1 cellular context compared by ENCODE assay signal in the genomic region with DNA sequence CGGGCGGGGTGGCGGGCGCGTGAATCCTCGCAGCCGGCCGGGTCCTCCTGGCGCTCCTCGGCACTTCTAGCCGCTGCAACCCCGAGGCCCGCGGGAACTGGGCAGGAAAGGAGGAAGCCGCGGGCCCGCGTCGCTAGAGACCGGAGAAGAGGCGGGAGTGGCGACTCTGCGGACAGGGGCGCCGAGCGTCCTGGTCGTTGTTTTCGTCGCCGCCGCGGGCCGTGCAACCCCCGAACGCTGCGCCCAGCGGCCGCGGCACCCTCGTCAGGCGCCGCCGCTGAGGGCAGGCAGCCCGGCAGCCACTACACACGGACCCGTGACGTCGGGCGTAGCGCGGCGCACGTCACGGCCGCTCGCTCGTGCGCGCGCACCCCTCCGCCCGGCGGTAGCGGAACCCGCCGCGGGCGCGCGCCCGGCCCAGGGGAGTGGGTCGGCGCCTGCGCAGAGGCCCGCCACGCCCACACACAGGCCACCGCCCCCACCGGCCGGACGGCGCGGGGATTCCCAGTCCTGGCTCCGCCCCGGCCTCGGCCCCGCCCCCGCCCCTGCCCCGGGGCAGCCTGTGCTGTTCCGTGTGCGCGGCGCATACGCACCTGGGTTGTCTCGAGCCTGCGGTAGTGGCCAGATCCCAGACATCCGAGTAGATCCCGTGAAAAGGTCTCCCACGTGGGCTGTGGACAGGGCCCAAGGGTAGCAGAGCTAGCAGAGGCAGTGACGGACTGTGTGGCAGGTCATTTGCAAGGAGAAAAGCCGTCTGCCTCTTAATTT.
TF ChIP-seq lines count a peak whose summit lies in the region.

A gene with protein sequence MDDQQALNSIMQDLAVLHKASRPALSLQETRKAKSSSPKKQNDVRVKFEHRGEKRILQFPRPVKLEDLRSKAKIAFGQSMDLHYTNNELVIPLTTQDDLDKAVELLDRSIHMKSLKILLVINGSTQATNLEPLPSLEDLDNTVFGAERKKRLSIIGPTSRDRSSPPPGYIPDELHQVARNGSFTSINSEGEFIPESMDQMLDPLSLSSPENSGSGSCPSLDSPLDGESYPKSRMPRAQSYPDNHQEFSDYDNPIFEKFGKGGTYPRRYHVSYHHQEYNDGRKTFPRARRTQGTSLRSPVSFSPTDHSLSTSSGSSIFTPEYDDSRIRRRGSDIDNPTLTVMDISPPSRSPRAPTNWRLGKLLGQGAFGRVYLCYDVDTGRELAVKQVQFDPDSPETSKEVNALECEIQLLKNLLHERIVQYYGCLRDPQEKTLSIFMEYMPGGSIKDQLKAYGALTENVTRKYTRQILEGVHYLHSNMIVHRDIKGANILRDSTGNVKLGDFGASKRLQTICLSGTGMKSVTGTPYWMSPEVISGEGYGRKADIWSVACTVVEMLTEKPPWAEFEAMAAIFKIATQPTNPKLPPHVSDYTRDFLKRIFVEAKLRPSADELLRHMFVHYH (minus strand): TSS at position 321 of the 768 bp plus-strand sequence. CDS start 44,846 bp downstream, outside the sequence.

TF ChIP-seq in K562, 482 proteins besides CTCF, POLR2A, EP300 and RAD21 (continued from another document and continues in another):
- TF ChIP-seq, protein P1, sequence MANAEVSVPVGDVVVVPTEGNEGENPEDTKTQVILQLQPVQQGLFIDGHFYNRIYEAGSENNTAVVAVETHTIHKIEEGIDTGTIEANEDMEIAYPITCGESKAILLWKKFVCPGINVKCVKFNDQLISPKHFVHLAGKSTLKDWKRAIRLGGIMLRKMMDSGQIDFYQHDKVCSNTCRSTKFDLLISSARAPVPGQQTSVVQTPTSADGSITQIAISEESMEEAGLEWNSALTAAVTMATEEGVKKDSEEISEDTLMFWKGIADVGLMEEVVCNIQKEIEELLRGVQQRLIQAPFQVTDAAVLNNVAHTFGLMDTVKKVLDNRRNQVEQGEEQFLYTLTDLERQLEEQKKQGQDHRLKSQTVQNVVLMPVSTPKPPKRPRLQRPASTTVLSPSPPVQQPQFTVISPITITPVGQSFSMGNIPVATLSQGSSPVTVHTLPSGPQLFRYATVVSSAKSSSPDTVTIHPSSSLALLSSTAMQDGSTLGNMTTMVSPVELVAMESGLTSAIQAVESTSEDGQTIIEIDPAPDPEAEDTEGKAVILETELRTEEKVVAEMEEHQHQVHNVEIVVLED (CRISPR knock-in tag; IDR thresholded peaks at IDR 0.05) = peak; percentile 93
- TF ChIP-seq NR2C1 (IDR thresholded peaks at IDR 0.05) = no peak
- no peak for TF ChIP-seq NR2C1 (tag; IDR thresholded peaks at IDR 0.05)
- no peak for TF ChIP-seq ATF4 (CRISPR knock-in tag; IDR thresholded peaks at IDR 0.05)
- TF ChIP-seq PHB2 (IDR thresholded peaks at IDR 0.05; ENCODE audit: low read depth) = no peak
- TF ChIP-seq SAFB2 (IDR thresholded peaks at IDR 0.05; ENCODE audit: borderline replicate concordance, low read depth, low read length, severe bottlenecking) = no peak
- no peak for TF ChIP-seq GABPB2 (CRISPR knock-in tag; conservative IDR thresholded peaks at IDR 0.05)
- no peak for TF ChIP-seq CHD1 (IDR thresholded peaks at IDR 0.05; ENCODE audit: low read length)
- no peak for TF ChIP-seq STAG1 (CRISPR knock-in tag; IDR thresholded peaks at IDR 0.05; ENCODE audit: borderline replicate concordance)
- TF ChIP-seq TEAD1 (CRISPR knock-in tag; IDR thresholded peaks at IDR 0.05) = no peak
- TF ChIP-seq, protein P2, sequence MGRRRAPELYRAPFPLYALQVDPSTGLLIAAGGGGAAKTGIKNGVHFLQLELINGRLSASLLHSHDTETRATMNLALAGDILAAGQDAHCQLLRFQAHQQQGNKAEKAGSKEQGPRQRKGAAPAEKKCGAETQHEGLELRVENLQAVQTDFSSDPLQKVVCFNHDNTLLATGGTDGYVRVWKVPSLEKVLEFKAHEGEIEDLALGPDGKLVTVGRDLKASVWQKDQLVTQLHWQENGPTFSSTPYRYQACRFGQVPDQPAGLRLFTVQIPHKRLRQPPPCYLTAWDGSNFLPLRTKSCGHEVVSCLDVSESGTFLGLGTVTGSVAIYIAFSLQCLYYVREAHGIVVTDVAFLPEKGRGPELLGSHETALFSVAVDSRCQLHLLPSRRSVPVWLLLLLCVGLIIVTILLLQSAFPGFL (CRISPR knock-in tag; IDR thresholded peaks at IDR 0.05) = no peak
- TF ChIP-seq ZC3H11A (IDR thresholded peaks at IDR 0.05; ENCODE audit: low read depth, low read length) = no peak
- TF ChIP-seq, protein P3, sequence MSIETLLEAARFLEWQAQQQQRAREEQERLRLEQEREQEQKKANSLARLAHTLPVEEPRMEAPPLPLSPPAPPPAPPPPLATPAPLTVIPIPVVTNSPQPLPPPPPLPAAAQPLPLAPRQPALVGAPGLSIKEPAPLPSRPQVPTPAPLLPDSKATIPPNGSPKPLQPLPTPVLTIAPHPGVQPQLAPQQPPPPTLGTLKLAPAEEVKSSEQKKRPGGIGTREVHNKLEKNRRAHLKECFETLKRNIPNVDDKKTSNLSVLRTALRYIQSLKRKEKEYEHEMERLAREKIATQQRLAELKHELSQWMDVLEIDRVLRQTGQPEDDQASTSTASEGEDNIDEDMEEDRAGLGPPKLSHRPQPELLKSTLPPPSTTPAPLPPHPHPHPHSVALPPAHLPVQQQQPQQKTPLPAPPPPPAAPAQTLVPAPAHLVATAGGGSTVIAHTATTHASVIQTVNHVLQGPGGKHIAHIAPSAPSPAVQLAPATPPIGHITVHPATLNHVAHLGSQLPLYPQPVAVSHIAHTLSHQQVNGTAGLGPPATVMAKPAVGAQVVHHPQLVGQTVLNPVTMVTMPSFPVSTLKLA (conservative IDR thresholded peaks at IDR 0.05) = peak; percentile 55 to 66; a peak in 3 of 4 replicates
- TF ChIP-seq MTA3 (IDR thresholded peaks at IDR 0.05; ENCODE audit: borderline replicate concordance) = peak; percentile 88
- TF ChIP-seq, protein P4, sequence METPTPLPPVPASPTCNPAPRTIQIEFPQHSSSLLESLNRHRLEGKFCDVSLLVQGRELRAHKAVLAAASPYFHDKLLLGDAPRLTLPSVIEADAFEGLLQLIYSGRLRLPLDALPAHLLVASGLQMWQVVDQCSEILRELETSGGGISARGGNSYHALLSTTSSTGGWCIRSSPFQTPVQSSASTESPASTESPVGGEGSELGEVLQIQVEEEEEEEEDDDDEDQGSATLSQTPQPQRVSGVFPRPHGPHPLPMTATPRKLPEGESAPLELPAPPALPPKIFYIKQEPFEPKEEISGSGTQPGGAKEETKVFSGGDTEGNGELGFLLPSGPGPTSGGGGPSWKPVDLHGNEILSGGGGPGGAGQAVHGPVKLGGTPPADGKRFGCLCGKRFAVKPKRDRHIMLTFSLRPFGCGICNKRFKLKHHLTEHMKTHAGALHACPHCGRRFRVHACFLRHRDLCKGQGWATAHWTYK (CRISPR knock-in tag; IDR thresholded peaks at IDR 0.05) = no peak
- no peak for TF ChIP-seq ZNF408 (CRISPR knock-in tag; IDR thresholded peaks at IDR 0.05; ENCODE audit: low read depth)
- TF ChIP-seq NFYB (IDR thresholded peaks at IDR 0.05; ENCODE audit: extremely low read depth, insufficient read length) = no peak
- TF ChIP-seq NCOR1 (IDR thresholded peaks at IDR 0.05) = no peak
- no peak for TF ChIP-seq ZC3H4 (CRISPR knock-in tag; IDR thresholded peaks at IDR 0.05; ENCODE audit: borderline replicate concordance)
- TF ChIP-seq SMARCB1 (IDR thresholded peaks at IDR 0.05; ENCODE audit: insufficient read length, low read depth) = no peak
- no peak for TF ChIP-seq SRSF9 (IDR thresholded peaks at IDR 0.05; ENCODE audit: borderline replicate concordance, low read depth, low read length)
- TF ChIP-seq DACH1 (IDR thresholded peaks at IDR 0.05; ENCODE audit: partially characterized antibody) = no peak
- TF ChIP-seq ATF7 (IDR thresholded peaks at IDR 0.05) = peak; percentile 81
- TF ChIP-seq, protein P5, sequence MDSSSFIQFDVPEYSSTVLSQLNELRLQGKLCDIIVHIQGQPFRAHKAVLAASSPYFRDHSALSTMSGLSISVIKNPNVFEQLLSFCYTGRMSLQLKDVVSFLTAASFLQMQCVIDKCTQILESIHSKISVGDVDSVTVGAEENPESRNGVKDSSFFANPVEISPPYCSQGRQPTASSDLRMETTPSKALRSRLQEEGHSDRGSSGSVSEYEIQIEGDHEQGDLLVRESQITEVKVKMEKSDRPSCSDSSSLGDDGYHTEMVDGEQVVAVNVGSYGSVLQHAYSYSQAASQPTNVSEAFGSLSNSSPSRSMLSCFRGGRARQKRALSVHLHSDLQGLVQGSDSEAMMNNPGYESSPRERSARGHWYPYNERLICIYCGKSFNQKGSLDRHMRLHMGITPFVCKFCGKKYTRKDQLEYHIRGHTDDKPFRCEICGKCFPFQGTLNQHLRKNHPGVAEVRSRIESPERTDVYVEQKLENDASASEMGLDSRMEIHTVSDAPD (CRISPR knock-in tag; IDR thresholded peaks at IDR 0.05) = no peak
- no peak for TF ChIP-seq RNF219 (CRISPR knock-in tag; IDR thresholded peaks at IDR 0.05)
- no peak for TF ChIP-seq DIDO1 (tag; IDR thresholded peaks at IDR 0.05; ENCODE audit: low read depth)
- TF ChIP-seq PATZ1 (CRISPR knock-in tag; IDR thresholded peaks at IDR 0.05; ENCODE audit: borderline replicate concordance) = no peak
- no peak for TF ChIP-seq ZNF311 (CRISPR knock-in tag; IDR thresholded peaks at IDR 0.05)
- TF ChIP-seq, protein P6, sequence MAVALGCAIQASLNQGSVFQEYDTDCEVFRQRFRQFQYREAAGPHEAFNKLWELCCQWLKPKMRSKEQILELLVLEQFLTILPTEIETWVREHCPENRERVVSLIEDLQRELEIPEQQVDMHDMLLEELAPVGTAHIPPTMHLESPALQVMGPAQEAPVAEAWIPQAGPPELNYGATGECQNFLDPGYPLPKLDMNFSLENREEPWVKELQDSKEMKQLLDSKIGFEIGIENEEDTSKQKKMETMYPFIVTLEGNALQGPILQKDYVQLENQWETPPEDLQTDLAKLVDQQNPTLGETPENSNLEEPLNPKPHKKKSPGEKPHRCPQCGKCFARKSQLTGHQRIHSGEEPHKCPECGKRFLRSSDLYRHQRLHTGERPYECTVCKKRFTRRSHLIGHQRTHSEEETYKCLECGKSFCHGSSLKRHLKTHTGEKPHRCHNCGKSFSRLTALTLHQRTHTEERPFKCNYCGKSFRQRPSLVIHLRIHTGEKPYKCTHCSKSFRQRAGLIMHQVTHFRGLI (CRISPR knock-in tag; IDR thresholded peaks at IDR 0.05) = no peak
- peak; percentile 96 for TF ChIP-seq CREB1 (IDR thresholded peaks at IDR 0.05)
- TF ChIP-seq CREB1 (CRISPR knock-in tag; IDR thresholded peaks at IDR 0.05) = peak; percentile 83
- TF ChIP-seq ZNF79 (CRISPR knock-in tag; IDR thresholded peaks at IDR 0.05; ENCODE audit: low read depth) = no peak
- TF ChIP-seq TAF1 (IDR thresholded peaks at IDR 0.05; ENCODE audit: control insufficient read depth, extremely low read depth, insufficient read depth, low read length, severe bottlenecking) = peak; percentile 71
- TF ChIP-seq MBD1 (CRISPR knock-in tag; IDR thresholded peaks at IDR 0.05) = no peak
- TF ChIP-seq MIER1 (IDR thresholded peaks at IDR 0.05; ENCODE audit: low read depth) = no peak
- peak; percentile 59; the same call in 1 of the 2 replicates for TF ChIP-seq HIVEP1 (CRISPR knock-in tag; IDR thresholded peaks at IDR 0.05)
